26 cellular contexts compared by ENCODE assay signal in genomic region chr1:187516874-187517273, GRCh38.
A peak's percentile ranks its signal among the peaks of the same experiment; 100 is the strongest.
DNase-seq lines count a peak whose midpoint lies in the region; ATAC-seq and TF ChIP-seq lines count a peak whose summit lies in the region.
"Had no signal": no experiment of that assay in that cellular context is flagged by ENCODE, and none has a peak within 500 bp of the region (broad histone marks: within the 10 kb centered on the region; RNA-seq: fewer than 3 reads in every experiment).

No MANE protein-coding gene starts in this region.

- TF ChIP-seq POLR2A in HCT116 (IDR thresholded peaks at IDR 0.05; ENCODE audit: borderline replicate concordance, extremely low read depth, insufficient read depth, insufficient read length) = no peak

- peak; percentile 92 for ATAC-seq in HCT116
- peak; percentile 98 for ATAC-seq in PC-3
- ATAC-seq in GM18511 (IDR thresholded peaks at IDR 0.05; ENCODE audit: unreplicated experiment) = no peak
- ATAC-seq in GM21786 (IDR thresholded peaks at IDR 0.05; ENCODE audit: unreplicated experiment) = no peak

- H3K27ac ChIP-seq in HCT116 (ENCODE audit: low read depth, low read length) = no peak overlapping the region
- peak overlapping the region; percentile 46 for H3K27ac ChIP-seq in PC-3 (ENCODE audit: low read length)
- H3K27ac ChIP-seq in epithelial cell of prostate = no peak overlapping the region
- H3K27ac ChIP-seq: BLaER1, left ventricle myocardium inferior, ovary, suprapubic skin, upper lobe of left lung had no signal

- no peak overlapping the region for H3K27ac Mint-ChIP-seq in Calu3 (ENCODE audit: unreplicated experiment)
- H3K27ac Mint-ChIP-seq: activated naive CD8-positive, alpha-beta T cell; H9 had no signal

- H3K27me3 ChIP-seq in HCT116 (ENCODE audit: insufficient read depth, low read length) (no peaks in the 10 kb centered on the region), PC-3 (ENCODE audit: low read length) (no peaks in the 10 kb centered on the region)
- H3K27me3 ChIP-seq: BLaER1, ovary, suprapubic skin, upper lobe of left lung had no signal

- H3K9me3 ChIP-seq in HCT116 (ENCODE audit: control insufficient read depth in 1 of 2, insufficient read depth in 1 of 2, low read depth in 1 of 2, low read length in 2 of 2) = no peaks in the 10 kb centered on the region
- H3K9me3 ChIP-seq in PC-3 (ENCODE audit: low read length) = no peaks in the 10 kb centered on the region
- H3K9me3 ChIP-seq: BLaER1, ovary, upper lobe of left lung had no signal

- H3K36me3 Mint-ChIP-seq in Calu3 (ENCODE audit: insufficient read depth, unreplicated experiment) = no peaks in the 10 kb centered on the region
- H3K36me3 Mint-ChIP-seq: activated naive CD8-positive, alpha-beta T cell had no signal

- RAD21 ChIA-PET in HCT116 (lab: Charles Lee; ENCODE audit: low non-redundant PET in 1 of 2, low total read pairs in 2 of 2, uncharacterized antibody in 2 of 2, unreplicated experiment in 2 of 2) = no interaction called here

- POLR2A ChIA-PET in HCT116 (lab: Charles Lee) = no interaction called here
- POLR2A ChIA-PET in PC-3 (lab: Charles Lee; ENCODE audit: unreplicated experiment) = no interaction called here

- DNase-seq in DMS53 (lab: John Stamatoyannopoulos, UW) = peak; percentile 81
- peak; percentile 48 for DNase-seq in HCT116 (ENCODE audit: low read depth, low spot score)
- peak; percentile 69 for DNase-seq in PC-3
- peak; percentile 22 for DNase-seq in epithelial cell of prostate (ENCODE audit: low read depth, low spot score)
- no peak for DNase-seq in stimulated activated naive CD4-positive, alpha-beta T cell (lab: John Stamatoyannopoulos, UW)
- DNase-seq in Calu3 = no peak
- DNase-seq: activated CD4-positive, alpha-beta T cell treated with anti-CD3 and anti-CD28 coated beads for 48 hours; activated CD8-positive, alpha-beta memory T cell treated with anti-CD3 and anti-CD28 coated beads for 24 hours; activated effector memory CD4-positive, alpha-beta T cell treated with Interleukin-2 at 50 U/mL for 16 hours; DMS79; GF-D8; glutamatergic neuron; H9; IMR-90; left ventricle myocardium inferior; mesendoderm; ovary; stimulated activated naive CD4-positive, alpha-beta T cell treated with Interleukin-2 at 50 U/mL for 16 hours; SW 1271; T-helper 9 cell; upper lobe of left lung had no signal

- intact Hi-C loops in HCT116 (cut with micrococcal nuclease) = no loop called here
- intact Hi-C loops in PC-3 (cut with micrococcal nuclease) = no loop called here
- intact Hi-C loops in Calu3 (cut with micrococcal nuclease; ENCODE audit: unreplicated experiment) = no loop called here

- CTCF ChIA-PET in HCT116 (lab: Charles Lee) (no interaction called here), PC-3 (lab: Charles Lee) (no interaction called here), Calu3 (lab: Charles Lee) (no interaction called here)

- no peak overlapping the region for H3K4me3 Mint-ChIP-seq in Calu3 (ENCODE audit: low read depth, unreplicated experiment)
- H3K4me3 Mint-ChIP-seq: activated naive CD8-positive, alpha-beta T cell; H9 had no signal

- H3K4me1 ChIP-seq in HCT116 (ENCODE audit: control insufficient read depth in 1 of 2, insufficient read depth in 2 of 2, low read length in 2 of 2) = peaks cover 2 to 19% of the 10 kb centered on the region in 2 experiments; a peak in 3 of 4 replicates
- H3K4me1 ChIP-seq in PC-3 (ENCODE audit: insufficient read depth, low read length) = peaks cover 16% of the 10 kb centered on the region
- H3K4me1 ChIP-seq: BLaER1, left ventricle myocardium inferior, suprapubic skin, upper lobe of left lung had no signal

- H3K9ac ChIP-seq in HCT116 (ENCODE audit: low read length) (no peak overlapping the region), PC-3 (ENCODE audit: low read length) (no peak overlapping the region)
- H3K9ac ChIP-seq: BLaER1 had no signal

- peak; percentile 11; the same call in 1 of the 2 replicates for TF ChIP-seq RAD21 in HCT116 (IDR thresholded peaks at IDR 0.05; ENCODE audit: low read depth)

- no peaks in the 10 kb centered on the region for H4K20me1 ChIP-seq in HCT116 (ENCODE audit: insufficient read depth)
- H4K20me1 ChIP-seq in PC-3 (ENCODE audit: low read length) = no peaks in the 10 kb centered on the region
- H4K20me1 ChIP-seq: BLaER1 had no signal

- H3K27me3 Mint-ChIP-seq in Calu3 (ENCODE audit: unreplicated experiment) = no peaks in the 10 kb centered on the region
- H3K27me3 Mint-ChIP-seq: activated naive CD8-positive, alpha-beta T cell had no signal

- no peaks in the 10 kb centered on the region for H3F3A ChIP-seq in PC-3 (ENCODE audit: low read length, unreplicated experiment)

- no TSS peak for BruUV-seq in HCT116 (replicated peaks; lab: Mats Ljungman, UMichigan)
- no TSS peak for BruUV-seq in PC-3 (replicated peaks; lab: Mats Ljungman, UMichigan)
- no TSS peak for BruUV-seq in Calu3 (replicated peaks; lab: Mats Ljungman, UMichigan)

- no peak overlapping the region for H3K4me3 ChIP-seq in HCT116 (replicated peaks in 1 of 2; ENCODE audit: low read depth in 1 of 2, low read length in 2 of 2)
- no peak overlapping the region for H3K4me3 ChIP-seq in PC-3 (ENCODE audit: low read length)
- H3K4me3 ChIP-seq: BLaER1, left ventricle myocardium inferior, ovary, suprapubic skin, upper lobe of left lung had no signal

- H3K4me2 ChIP-seq in HCT116 (ENCODE audit: low read length) = peak overlapping the region; percentile 48
- no peak overlapping the region for H3K4me2 ChIP-seq in PC-3 (ENCODE audit: low read length)
- H3K4me2 ChIP-seq: BLaER1 had no signal

- peaks cover 15% of the 10 kb centered on the region for H3K4me1 Mint-ChIP-seq in Calu3 (ENCODE audit: low read depth, unreplicated experiment)

- H3K9me2 ChIP-seq in HCT116 (ENCODE audit: insufficient read depth) = no peaks in the 10 kb centered on the region
- H3K9me2 ChIP-seq in PC-3 (replicated peaks; ENCODE audit: low read length) = no peaks in the 10 kb centered on the region

- H3K9me3 Mint-ChIP-seq in Calu3 (ENCODE audit: low read depth, unreplicated experiment) = peaks cover 7% of the 10 kb centered on the region

- H3K36me3 ChIP-seq in HCT116 (ENCODE audit: control insufficient read depth in 1 of 2, insufficient read depth in 2 of 2, low read length in 2 of 2) (no peaks in the 10 kb centered on the region), PC-3 (ENCODE audit: low read depth, low read length) (no peaks in the 10 kb centered on the region)
- H3K36me3 ChIP-seq: BLaER1, left ventricle myocardium inferior, ovary, suprapubic skin, upper lobe of left lung had no signal

- peak overlapping the region; percentile 48 for H2AFZ ChIP-seq in HCT116 (ENCODE audit: low read depth, low read length, poor library complexity, severe bottlenecking)
- H2AFZ ChIP-seq in PC-3 (ENCODE audit: low read length) = no peak overlapping the region

- no peaks in the 10 kb centered on the region for H3K79me2 ChIP-seq in HCT116 (ENCODE audit: insufficient read depth, low read length)
- no peaks in the 10 kb centered on the region for H3K79me2 ChIP-seq in PC-3 (ENCODE audit: low read length)

- TF ChIP-seq CTCF in HCT116 (IDR thresholded peaks at IDR 0.05 in 2 of 3, conservative IDR thresholded peaks at IDR 0.05 in 1 of 3; ENCODE audit: borderline replicate concordance in 1 of 3, insufficient read depth in 1 of 3, low read depth in 2 of 3, low read length in 2 of 3) = no peak
- no peak for TF ChIP-seq CTCF in PC-3 (conservative IDR thresholded peaks at IDR 0.05; ENCODE audit: low read depth, low read length)
- no peak for TF ChIP-seq CTCF in Calu3 (IDR thresholded peaks at IDR 0.05; ENCODE audit: unreplicated experiment)

TF ChIP-seq in HCT116, 20 proteins besides CTCF, POLR2A, EP300 and RAD21:
- TF ChIP-seq JUND (IDR thresholded peaks at IDR 0.05) = peak; percentile 86
- no peak for TF ChIP-seq EGR1 (IDR thresholded peaks at IDR 0.05; ENCODE audit: low read depth)
- TF ChIP-seq SRF (IDR thresholded peaks at IDR 0.05; ENCODE audit: low read depth) = peak; percentile 63; the same call in 1 of the 2 replicates
- peak; percentile 78 for TF ChIP-seq CBX3 (IDR thresholded peaks at IDR 0.05; ENCODE audit: low read depth)
- TF ChIP-seq MAX (IDR thresholded peaks at IDR 0.05) = no peak
- TF ChIP-seq EZH2 (IDR thresholded peaks at IDR 0.05) = no peak
- 0 out of 2 replicates have a peak, but pooled peaks have one; percentile 38 for TF ChIP-seq SIN3A (IDR thresholded peaks at IDR 0.05; ENCODE audit: low read depth)
- peak; percentile 38; the same call in 1 of the 2 replicates for TF ChIP-seq CEBPB (IDR thresholded peaks at IDR 0.05; ENCODE audit: low read depth)
- TF ChIP-seq ZBTB33 (IDR thresholded peaks at IDR 0.05; ENCODE audit: extremely low read depth, insufficient replicate concordance, low read length) = no peak
- peak; percentile 92 for TF ChIP-seq FOSL1 (IDR thresholded peaks at IDR 0.05; ENCODE audit: low read depth)
- peak; percentile 79 for TF ChIP-seq SP1 (IDR thresholded peaks at IDR 0.05; ENCODE audit: low read depth)

Comparison
In these comparisons a context has a peak if more than half of its experiments do, and no peak if none do; other contexts are left out.
1. DNase-seq: peak in DMS53 (single experiment), HCT116 (single experiment), PC-3 (single experiment) and epithelial cell of prostate (single experiment); none in stimulated activated naive CD4-positive, alpha-beta T cell (0 of 6) and Calu3 (single experiment).
2. ATAC-seq: peak in HCT116 (single experiment) and PC-3 (single experiment); none in GM18511 (single experiment) and GM21786 (single experiment).